ENCODE assay signal across 8 cellular contexts in genomic region chr19:5170329-5170745, GRCh38.
DNase-seq lines count a peak whose midpoint lies in the region; ATAC-seq and TF ChIP-seq lines count a peak whose summit lies in the region.

No MANE protein-coding gene starts in this region.

- DNase-seq in MCF 10A (ENCODE audit: unreplicated experiment) (no peak), breast epithelium (ENCODE audit: low spot score in 2 of 2) (no peak), fibroblast of mammary gland (ENCODE audit: low read depth) (no peak), NCI-H1436 (lab: John Stamatoyannopoulos, UW) (no peak), lower leg skin (ENCODE audit: low spot score in 2 of 2) (no peak)
- peak; percentile 69 for DNase-seq in activated CD8-positive, alpha-beta T cell treated with anti-CD3 and anti-CD28 coated beads, Interleukin-2, amount 10 ng/mL, durations not matched to agents 7 days and 5 days
- DNase-seq in stimulated activated CD4-positive, alpha-beta T cell treated with anti-CD3 and anti-CD28 coated beads, Interleukin-4, amount 100 ng/mL, for 48 hours (ENCODE audit: low read depth in 2 of 2), result peak; percentile 38 to 69

- no peak for ATAC-seq in activated CD8-positive, alpha-beta T cell treated with anti-CD3 and anti-CD28 coated beads, Interleukin-2, amount 10 ng/mL, durations not matched to agents 7 days and 5 days
- ATAC-seq in GM21360 (IDR thresholded peaks at IDR 0.05; ENCODE audit: unreplicated experiment), result no peak

- H3K4me3 Mint-ChIP-seq in MCF 10A (ENCODE audit: unreplicated experiment), result no peak overlapping the region
- H3K4me3 Mint-ChIP-seq in activated CD8-positive, alpha-beta T cell treated with anti-CD3 and anti-CD28 coated beads, Interleukin-2, amount 10 ng/mL, durations not matched to agents 7 days and 5 days, result no peak overlapping the region

- no peaks in the 10 kb centered on the region for H3K27me3 ChIP-seq in breast epithelium

- no peaks in the 10 kb centered on the region for H3K36me3 Mint-ChIP-seq in MCF 10A (ENCODE audit: insufficient read depth, unreplicated experiment)
- no peaks in the 10 kb centered on the region for H3K36me3 Mint-ChIP-seq in activated CD8-positive, alpha-beta T cell treated with anti-CD3 and anti-CD28 coated beads, Interleukin-2, amount 10 ng/mL, durations not matched to agents 7 days and 5 days (ENCODE audit: low read depth)

- H3K4me3 ChIP-seq in breast epithelium (no peak overlapping the region), fibroblast of mammary gland (ENCODE audit: control insufficient read depth, low read depth, low read length) (no peak overlapping the region), lower leg skin (ENCODE audit: low read depth, poor library complexity, severe bottlenecking) (no peak overlapping the region)

- H3K4me1 ChIP-seq in breast epithelium, result no peaks in the 10 kb centered on the region

- no peak overlapping the region for H3K27ac ChIP-seq in breast epithelium

- H3K9me3 ChIP-seq in breast epithelium, result no peaks in the 10 kb centered on the region

- TF ChIP-seq CTCF in MCF 10A (IDR thresholded peaks at IDR 0.05; ENCODE audit: unreplicated experiment) (peak; percentile 29), breast epithelium (IDR thresholded peaks at IDR 0.05) (peak in 1 of 3 donors; percentile 24), fibroblast of mammary gland (conservative IDR thresholded peaks at IDR 0.05; ENCODE audit: control insufficient read depth, insufficient read depth, low read depth, low read length) (peak; percentile 47), lower leg skin (IDR thresholded peaks at IDR 0.05) (no peak)

- POLR2A ChIA-PET in MCF 10A (lab: Yijun Ruan, JAX), result no interaction called here
- POLR2A ChIA-PET in activated CD8-positive, alpha-beta T cell treated with anti-CD3 and anti-CD28 coated beads, Interleukin-2, amount 10 ng/mL, durations not matched to agents 7 days and 5 days (lab: Charles Lee), result no interaction called here

- intact Hi-C loops in MCF 10A (cut with micrococcal nuclease) (no loop called here), breast epithelium (cut with DNase I; ENCODE audit: low total_unique reads) (no loop called here), lower leg skin (cut with DNase I; ENCODE audit: low total_unique reads) (no loop called here)

- no peaks in the 10 kb centered on the region for H3K36me3 ChIP-seq in breast epithelium

- H3K27ac Mint-ChIP-seq in MCF 10A (ENCODE audit: low read depth, unreplicated experiment), result no peak overlapping the region
- no peak overlapping the region for H3K27ac Mint-ChIP-seq in activated CD8-positive, alpha-beta T cell treated with anti-CD3 and anti-CD28 coated beads, Interleukin-2, amount 10 ng/mL, durations not matched to agents 7 days and 5 days

- H3K9me3 Mint-ChIP-seq in MCF 10A (ENCODE audit: unreplicated experiment), result peaks cover 9% of the 10 kb centered on the region
- no peaks in the 10 kb centered on the region for H3K9me3 Mint-ChIP-seq in activated CD8-positive, alpha-beta T cell treated with anti-CD3 and anti-CD28 coated beads, Interleukin-2, amount 10 ng/mL, durations not matched to agents 7 days and 5 days (ENCODE audit: insufficient read depth)

- H3K27me3 Mint-ChIP-seq in MCF 10A (ENCODE audit: insufficient read depth, unreplicated experiment), result no peaks in the 10 kb centered on the region
- peaks cover 2% of the 10 kb centered on the region for H3K27me3 Mint-ChIP-seq in activated CD8-positive, alpha-beta T cell treated with anti-CD3 and anti-CD28 coated beads, Interleukin-2, amount 10 ng/mL, durations not matched to agents 7 days and 5 days (ENCODE audit: low read depth)

- H3K4me1 Mint-ChIP-seq in MCF 10A (ENCODE audit: insufficient read depth, unreplicated experiment), result peaks cover 9% of the 10 kb centered on the region
- no peaks in the 10 kb centered on the region for H3K4me1 Mint-ChIP-seq in activated CD8-positive, alpha-beta T cell treated with anti-CD3 and anti-CD28 coated beads, Interleukin-2, amount 10 ng/mL, durations not matched to agents 7 days and 5 days (ENCODE audit: low read depth)

- no TSS peak for BruUV-seq in MCF 10A (replicated peaks; lab: Mats Ljungman, UMichigan)

- CTCF ChIA-PET in MCF 10A (lab: Yijun Ruan, JAX), result interaction anchor here (1.2 kb wide), 1 partner anchor 28 kb away, joined by 6 read pairs; no protein-coding TSS in a partner anchor
- CTCF ChIA-PET in activated CD8-positive, alpha-beta T cell treated with anti-CD3 and anti-CD28 coated beads, Interleukin-2, amount 10 ng/mL, durations not matched to agents 7 days and 5 days (lab: Charles Lee), result interaction anchor here (0.6 to 1.5 kb wide), 4 partner anchors 8 to 121 kb away, joined by 3 to 5 read pairs (median 3); no protein-coding TSS in a partner anchor

- TF ChIP-seq POLR2A in breast epithelium (IDR thresholded peaks at IDR 0.05) (no peak), lower leg skin (IDR thresholded peaks at IDR 0.05) (no peak)

- WGBS in lower leg skin, 2 donors, result 72 to 75% methylated on average over 4 of the region's 4 CpGs

Comparison
In these comparisons a context has a peak if more than half of its experiments do, and no peak if none do; other contexts are left out.
1. DNase-seq: peak in activated CD8-positive, alpha-beta T cell treated with anti-CD3 and anti-CD28 coated beads, Interleukin-2, amount 10 ng/mL, durations not matched to agents 7 days and 5 days (single experiment) and stimulated activated CD4-positive, alpha-beta T cell treated with anti-CD3 and anti-CD28 coated beads, Interleukin-4, amount 100 ng/mL, for 48 hours (2 of 2); none in MCF 10A (single experiment), breast epithelium (0 of 2), fibroblast of mammary gland (single experiment), NCI-H1436 (single experiment) and lower leg skin (0 of 2).
2. CTCF ChIP-seq: peak in MCF 10A (single experiment) and fibroblast of mammary gland (single experiment); none in lower leg skin (0 of 3).